In the genomic region with DNA sequence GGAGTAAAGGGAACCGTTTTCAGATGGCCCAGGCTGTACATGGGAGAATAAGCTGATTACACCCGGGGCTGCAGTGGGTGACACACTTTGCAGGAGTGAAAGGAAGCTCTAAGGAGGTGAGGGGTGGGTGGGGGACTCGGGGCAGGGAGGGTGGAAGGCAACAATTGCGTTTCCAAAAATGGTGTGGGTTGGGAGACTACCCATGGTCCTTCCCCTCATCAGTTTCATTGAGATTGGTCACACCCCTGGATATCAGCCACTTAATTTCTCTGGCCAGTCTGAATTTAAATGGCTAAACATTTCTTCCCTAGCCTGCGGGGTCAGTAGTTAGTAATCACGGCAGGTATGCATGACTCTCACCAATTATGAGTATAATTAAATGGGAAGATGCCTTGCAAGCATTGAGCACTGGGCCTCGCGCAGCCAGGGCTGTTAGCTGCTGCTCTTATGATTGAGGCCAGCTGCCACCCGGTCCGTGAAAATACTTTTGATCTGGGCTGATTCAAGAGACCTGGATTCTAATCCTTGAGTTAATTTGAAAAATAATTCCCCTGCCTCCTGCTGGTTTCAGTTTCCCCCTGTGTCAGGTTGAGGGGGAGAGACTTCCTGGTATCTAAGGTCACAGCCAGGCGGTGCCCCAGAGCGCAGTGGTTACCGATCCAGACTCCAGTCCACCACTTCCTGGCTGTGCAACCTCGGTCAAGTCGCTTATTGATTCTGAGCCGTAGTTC, we compare ENCODE assay signal across 8 cellular contexts. TPM values are rescaled to one million over a fixed set of nuclear protein-coding genes. Genes with fewer than 3 reads are reported as not detected.
A peak's percentile ranks its signal among the peaks of the same experiment; 100 is the strongest.
DNase-seq lines count a peak whose midpoint lies in the region; ATAC-seq and TF ChIP-seq lines count a peak whose summit lies in the region.

No MANE protein-coding gene starts in this region.

- no peaks in the 10 kb centered on the region for H3K9me3 ChIP-seq in neutrophil

- DNase-seq in GF-D8 (lab: John Stamatoyannopoulos, UW) (peak; percentile 60), M059J (ENCODE audit: low read depth) (peak; percentile 88), glutamatergic neuron (no peak), KG1 (lab: John Stamatoyannopoulos, UW) (no peak), amniotic stem cell (lab: John Stamatoyannopoulos, UW) (no peak)
- no peak for DNase-seq in activated T-cell treated with anti-CD3 and anti-CD28 coated beads, Interleukin-2, amount 50 U/mL, for 24 hours

- H3K4me1 Mint-ChIP-seq in activated T-cell treated with anti-CD3 and anti-CD28 coated beads, Interleukin-2, amount 50 U/mL, for 24 hours (ENCODE audit: low read depth) = peaks cover 96% of the 10 kb centered on the region
- peaks cover 15% of the 10 kb centered on the region for H3K4me1 Mint-ChIP-seq in glutamatergic neuron (ENCODE audit: low read depth, unreplicated experiment)

- H3K4me3 ChIP-seq in neutrophil (ENCODE audit: low read depth in 1 of 2, low read length in 1 of 2) = peak overlapping the region; percentile 34 to 53

- peak overlapping the region; percentile 98 for H3K27ac ChIP-seq in neutrophil

- peaks cover 69% of the 10 kb centered on the region for H3K36me3 ChIP-seq in neutrophil

- H3K27me3 ChIP-seq in neutrophil = no peaks in the 10 kb centered on the region

- peaks cover 96 to 98% of the 10 kb centered on the region in 2 experiments for H3K4me1 ChIP-seq in neutrophil (ENCODE audit: control insufficient read depth in 1 of 2, insufficient read depth in 1 of 2, low read depth in 1 of 2, low read length in 1 of 2)

- H3K27me3 Mint-ChIP-seq in activated T-cell treated with anti-CD3 and anti-CD28 coated beads, Interleukin-2, amount 50 U/mL, for 24 hours = no peaks in the 10 kb centered on the region
- H3K27me3 Mint-ChIP-seq in glutamatergic neuron (ENCODE audit: unreplicated experiment) = peaks cover 11% of the 10 kb centered on the region

- ATAC-seq in GM21367 (IDR thresholded peaks at IDR 0.05; ENCODE audit: unreplicated experiment) = peak; percentile 54

- H3K4me3 Mint-ChIP-seq in activated T-cell treated with anti-CD3 and anti-CD28 coated beads, Interleukin-2, amount 50 U/mL, for 24 hours = peak overlapping the region; percentile 58
- H3K4me3 Mint-ChIP-seq in glutamatergic neuron (ENCODE audit: unreplicated experiment) = no peak overlapping the region

- TF ChIP-seq CTCF in neutrophil (IDR thresholded peaks at IDR 0.05) = peak; percentile 46
- TF ChIP-seq CTCF in glutamatergic neuron (IDR thresholded peaks at IDR 0.05; ENCODE audit: partially characterized antibody, unreplicated experiment) = no peak

- H3K27ac Mint-ChIP-seq in activated T-cell treated with anti-CD3 and anti-CD28 coated beads, Interleukin-2, amount 50 U/mL, for 24 hours = peak overlapping the region; percentile 96
- no peak overlapping the region for H3K27ac Mint-ChIP-seq in glutamatergic neuron (ENCODE audit: unreplicated experiment)

- peaks cover 57% of the 10 kb centered on the region for H3K36me3 Mint-ChIP-seq in activated T-cell treated with anti-CD3 and anti-CD28 coated beads, Interleukin-2, amount 50 U/mL, for 24 hours (ENCODE audit: low read depth)
- H3K36me3 Mint-ChIP-seq in glutamatergic neuron (ENCODE audit: unreplicated experiment) = no peaks in the 10 kb centered on the region

- no peaks in the 10 kb centered on the region for H3K9me3 Mint-ChIP-seq in activated T-cell treated with anti-CD3 and anti-CD28 coated beads, Interleukin-2, amount 50 U/mL, for 24 hours
- H3K9me3 Mint-ChIP-seq in glutamatergic neuron (ENCODE audit: unreplicated experiment) = peaks cover 1% of the 10 kb centered on the region

RNA-seq across cellular contexts. Expression of a gene that starts 23.3 kb away (rescaled TPM):
- 24.6 and 43.3 TPM in 2 replicates for total RNA-seq in M059J (2014; rRNA removed; shearing (Covaris generic))
- total RNA-seq in glutamatergic neuron (ENCODE audit: unreplicated experiment) = 21.9 TPM

Comparison
In these comparisons a context has a peak if more than half of its experiments do, and no peak if none do; other contexts are left out.
1. DNase-seq: peak in GF-D8 (single experiment) and M059J (single experiment); none in activated T-cell treated with anti-CD3 and anti-CD28 coated beads, Interleukin-2, amount 50 U/mL, for 24 hours (single experiment), glutamatergic neuron (single experiment), KG1 (single experiment) and amniotic stem cell (single experiment).